ENCODE assay signal across 9 cellular contexts in the genomic region with DNA sequence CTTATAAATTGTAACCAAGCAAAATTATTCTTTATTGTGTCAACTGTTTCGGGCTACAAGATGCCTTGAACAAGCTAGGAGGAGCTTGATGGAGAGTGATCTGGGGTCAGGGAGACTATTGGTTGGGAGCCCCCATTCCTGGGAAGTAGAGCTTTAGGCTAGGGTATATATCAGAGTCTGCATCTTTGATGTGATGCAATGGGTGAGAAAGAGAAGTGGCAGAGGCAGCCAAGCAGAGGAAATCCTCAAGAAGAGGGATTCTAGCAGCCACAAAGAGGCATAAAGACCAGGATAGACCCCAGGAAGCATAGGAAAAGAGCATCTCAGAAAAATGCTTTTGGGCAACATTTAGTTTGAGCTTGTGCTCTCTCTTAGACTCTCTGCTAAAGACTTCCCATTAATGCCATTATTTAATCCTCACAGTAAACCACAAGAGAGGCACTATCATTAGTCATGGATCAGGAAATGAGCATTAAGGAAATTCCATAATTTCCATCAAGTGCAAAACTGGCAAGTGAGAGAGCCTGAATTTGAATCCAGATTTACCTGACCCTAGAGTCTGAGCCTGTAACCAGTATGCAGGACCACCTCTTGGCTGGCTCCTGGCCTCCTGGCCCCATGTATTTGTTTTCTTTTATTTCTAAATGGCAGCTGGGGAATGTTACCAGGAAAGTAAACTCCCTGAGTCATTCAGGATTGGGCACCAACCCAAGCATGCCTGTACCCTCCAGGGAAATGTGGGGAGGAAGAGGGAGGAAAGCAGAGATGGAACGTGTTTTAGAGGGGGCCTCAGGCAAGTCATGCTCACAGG.
A peak's percentile ranks its signal among the peaks of the same experiment; 100 is the strongest.
DNase-seq lines count a peak whose midpoint lies in the region; ATAC-seq and TF ChIP-seq lines count a peak whose summit lies in the region.
"Had no signal": no experiment of that assay in that cellular context is flagged by ENCODE, and none has a peak within 500 bp of the region (broad histone marks: within the 10 kb centered on the region; RNA-seq: fewer than 3 reads in every experiment).

No MANE protein-coding gene starts in this region.

- peak overlapping the region; percentile 47 for H3K4me2 ChIP-seq in PC-3 (ENCODE audit: low read length)

- ATAC-seq in PC-3 (peak; percentile 73), esophagus mucosa (peak; percentile 62)

- H3F3A ChIP-seq in PC-3 (ENCODE audit: low read length, unreplicated experiment), result peaks cover 10% of the 10 kb centered on the region

- H3K4me1 ChIP-seq in PC-3 (ENCODE audit: insufficient read depth, low read length) (peaks cover 50% of the 10 kb centered on the region), ovary (ENCODE audit: insufficient read depth) (peaks cover 15% of the 10 kb centered on the region)

- H3K27me3 ChIP-seq in PC-3 (ENCODE audit: low read length) (no peaks in the 10 kb centered on the region), ovary (no peaks in the 10 kb centered on the region)

- TF ChIP-seq EP300 in ovary (IDR thresholded peaks at IDR 0.05), result no peak

- 0 out of 2 replicates have a peak overlapping the region, but pooled peaks have one; percentile 9 for H2AFZ ChIP-seq in PC-3 (ENCODE audit: low read length)

- DNase-seq in DMS 273 treated with DMSO at 0.1 percent for 48 hours (lab: John Stamatoyannopoulos, UW), result peak; percentile 84
- DNase-seq in PC-3, result peak; percentile 97
- DNase-seq in ovary, result peak; percentile 61 to 78 (median 70)
- no peak for DNase-seq in effector CD8-positive, alpha-beta T cell (lab: John Stamatoyannopoulos, UW)
- DNase-seq in NCI-H1417 treated with DMSO at 0.1 percent for 48 hours (lab: John Stamatoyannopoulos, UW), result no peak
- DNase-seq in cerebellar cortex (ENCODE audit: low spot score), result no peak
- DNase-seq in T-helper 2 cell, result no peak
- DNase-seq: cortex of kidney had no signal

- 45 to 51% (median 48%) methylated on average over 2 of the region's 2 CpGs for WGBS in ovary, 3 donors

- H3K9ac ChIP-seq in PC-3 (ENCODE audit: low read length), result peak overlapping the region; percentile 28; the same call in 1 of the 2 replicates

- no peaks in the 10 kb centered on the region for H3K36me3 ChIP-seq in PC-3 (ENCODE audit: low read depth, low read length)
- H3K36me3 ChIP-seq in ovary, result no peaks in the 10 kb centered on the region

- H3K9me2 ChIP-seq in PC-3 (replicated peaks; ENCODE audit: low read length), result no peaks in the 10 kb centered on the region

- H3K27ac ChIP-seq in PC-3 (ENCODE audit: low read length) (peak overlapping the region; percentile 87), ovary (peak overlapping the region in 1 of 2 donors; percentile 4)

- POLR2A ChIA-PET in PC-3 (lab: Charles Lee; ENCODE audit: unreplicated experiment), result no interaction called here

- H3K4me3 ChIP-seq in PC-3 (ENCODE audit: low read length), result no peak overlapping the region
- H3K4me3 ChIP-seq in ovary, result no peak overlapping the region

- no peak for TF ChIP-seq CTCF in PC-3 (conservative IDR thresholded peaks at IDR 0.05; ENCODE audit: low read depth, low read length)
- no peak for TF ChIP-seq CTCF in ovary (IDR thresholded peaks at IDR 0.05)

- CTCF ChIA-PET in PC-3 (lab: Charles Lee), result interaction anchor here (0.5 to 1.9 kb wide), 4 partner anchors 59 to 337 kb away, joined by 3 to 8 read pairs (median 3); no protein-coding TSS in a partner anchor

- H3K79me2 ChIP-seq in PC-3 (ENCODE audit: low read length), result no peaks in the 10 kb centered on the region

- H4K20me1 ChIP-seq in PC-3 (ENCODE audit: low read length), result no peaks in the 10 kb centered on the region

- H3K9me3 ChIP-seq in PC-3 (ENCODE audit: low read length) (no peaks in the 10 kb centered on the region), ovary (no peaks in the 10 kb centered on the region)

- intact Hi-C loops in PC-3 (cut with micrococcal nuclease) (loop anchor here (1.0 kb wide), 1 partner anchor 58 kb away; no protein-coding TSS in a partner anchor), ovary (cut with DNase I) (no loop called here)

- no peak for TF ChIP-seq POLR2A in ovary (IDR thresholded peaks at IDR 0.05)

- TSS peak; percentile 93 for BruUV-seq in PC-3 (replicated peaks; lab: Mats Ljungman, UMichigan)

Comparison
In these comparisons a context has a peak if more than half of its experiments do, and no peak if none do; other contexts are left out.
1. DNase-seq: peak in DMS 273 treated with DMSO at 0.1 percent for 48 hours (single experiment), PC-3 (single experiment) and ovary (5 of 5); none in effector CD8-positive, alpha-beta T cell (single experiment), NCI-H1417 treated with DMSO at 0.1 percent for 48 hours (single experiment), cerebellar cortex (single experiment) and T-helper 2 cell (0 of 5).